8 cellular contexts compared by ENCODE assay signal in the genomic region with DNA sequence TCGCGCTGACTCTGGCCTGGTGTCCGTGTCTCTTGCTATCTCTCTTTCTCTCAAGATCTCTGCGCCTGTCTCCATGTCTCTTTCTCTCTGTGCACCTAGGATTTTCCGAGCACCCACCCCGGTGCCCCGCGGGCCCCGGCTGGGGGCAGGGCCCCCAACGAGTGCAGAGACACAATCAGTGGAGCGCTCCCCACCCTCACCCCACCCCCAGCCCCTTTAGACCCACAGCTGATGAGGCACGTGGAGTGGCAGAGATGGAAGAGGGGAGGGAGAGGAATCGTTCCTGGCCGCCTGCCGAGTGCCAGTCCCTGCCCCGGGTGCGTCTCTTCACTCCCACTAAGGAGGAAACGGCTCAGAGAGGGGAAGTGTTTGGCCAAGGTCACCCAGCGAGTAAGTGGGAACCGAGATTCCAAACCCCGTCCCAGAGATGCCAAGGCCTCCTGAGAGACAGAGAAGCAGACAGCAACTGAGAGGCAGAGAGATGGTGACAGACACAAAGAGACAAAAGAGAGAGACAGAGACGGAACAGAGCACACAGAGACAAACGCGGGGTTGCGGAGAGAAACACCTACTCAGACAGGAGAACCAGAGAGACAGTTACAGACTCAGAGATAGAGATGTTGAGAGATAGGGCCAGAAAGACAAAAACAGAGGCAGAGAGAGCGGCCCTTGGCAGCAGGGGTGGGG. TPM values are rescaled to one million over a fixed set of nuclear protein-coding genes. Genes with fewer than 3 reads are reported as not detected.
DNase-seq lines count a peak whose midpoint lies in the region; ATAC-seq, FAIRE-seq and TF ChIP-seq lines count a peak whose summit lies in the region.

No MANE protein-coding gene starts in this region.

- FAIRE-seq in HTR-8/SVneo (lab: Jason Lieb, UNC) (no peak), bronchial epithelial cell (lab: Jason Lieb, UNC) (no peak)

- no peaks in the 10 kb centered on the region for H3K27me3 ChIP-seq in bronchial epithelial cell (ENCODE audit: control insufficient read depth, insufficient read depth, low read length)

- peaks cover 13% of the 10 kb centered on the region for H3K36me3 ChIP-seq in bronchial epithelial cell (ENCODE audit: control insufficient read depth, insufficient read depth, low read length)

- DNase-seq in SIG-M5 treated with dmso at 0.1 percent for 504 hours (lab: John Stamatoyannopoulos, UW; ENCODE audit: unreplicated experiment) (peak; percentile 72), SIG-M5 (lab: John Stamatoyannopoulos, UW) (no peak), HTR-8/SVneo (ENCODE audit: insufficient read length, low spot score) (peak; percentile 39), bronchial epithelial cell (ENCODE audit: low read depth) (peak; percentile 52), kidney glomerular epithelial cell (lab: John Stamatoyannopoulos, UW) (peak; percentile 44)
- DNase-seq in stimulated activated CD4-positive, alpha-beta T cell treated with anti-CD3 and anti-CD28 coated beads, Interleukin-2, amount 100 ng/mL, for 24 hours, result peak; percentile 42 to 43

- TF ChIP-seq CTCF in bronchial epithelial cell (IDR thresholded peaks at IDR 0.05; ENCODE audit: insufficient read depth, low read length, severe bottlenecking), result no peak

- ATAC-seq in SK-N-SH treated with all-trans-retinoic acid at 6 μM for 48 hours (peak; percentile 51), GM19463 (IDR thresholded peaks at IDR 0.05; ENCODE audit: unreplicated experiment) (no peak)

- H3K4me3 ChIP-seq in bronchial epithelial cell (ENCODE audit: low read depth, low read length), result peak overlapping the region; percentile 66

TF ChIP-seq in SK-N-SH treated with all-trans-retinoic acid at 6 μM for 48 hours, 23 proteins besides CTCF, POLR2A, EP300 and RAD21:
- no peak for TF ChIP-seq TOX (CRISPR knock-in tag; IDR thresholded peaks at IDR 0.05; ENCODE audit: borderline replicate concordance)
- TF ChIP-seq ZNF70 (CRISPR knock-in tag; IDR thresholded peaks at IDR 0.05), result no peak
- TF ChIP-seq TCF4 (CRISPR knock-in tag; IDR thresholded peaks at IDR 0.05; ENCODE audit: borderline replicate concordance), result no peak
- TF ChIP-seq ZNF565 (CRISPR knock-in tag; conservative IDR thresholded peaks at IDR 0.05; ENCODE audit: low read depth), result no peak
- TF ChIP-seq, protein P1, sequence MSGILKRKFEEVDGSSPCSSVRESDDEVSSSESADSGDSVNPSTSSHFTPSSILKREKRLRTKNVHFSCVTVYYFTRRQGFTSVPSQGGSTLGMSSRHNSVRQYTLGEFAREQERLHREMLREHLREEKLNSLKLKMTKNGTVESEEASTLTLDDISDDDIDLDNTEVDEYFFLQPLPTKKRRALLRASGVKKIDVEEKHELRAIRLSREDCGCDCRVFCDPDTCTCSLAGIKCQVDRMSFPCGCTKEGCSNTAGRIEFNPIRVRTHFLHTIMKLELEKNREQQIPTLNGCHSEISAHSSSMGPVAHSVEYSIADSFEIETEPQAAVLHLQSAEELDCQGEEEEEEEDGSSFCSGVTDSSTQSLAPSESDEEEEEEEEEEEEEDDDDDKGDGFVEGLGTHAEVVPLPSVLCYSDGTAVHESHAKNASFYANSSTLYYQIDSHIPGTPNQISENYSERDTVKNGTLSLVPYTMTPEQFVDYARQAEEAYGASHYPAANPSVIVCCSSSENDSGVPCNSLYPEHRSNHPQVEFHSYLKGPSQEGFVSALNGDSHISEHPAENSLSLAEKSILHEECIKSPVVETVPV (CRISPR knock-in tag; IDR thresholded peaks at IDR 0.05), result no peak
- no peak for TF ChIP-seq ARNTL (CRISPR knock-in tag; IDR thresholded peaks at IDR 0.05; ENCODE audit: borderline replicate concordance, low read depth)
- no peak for TF ChIP-seq ISL1 (CRISPR knock-in tag; IDR thresholded peaks at IDR 0.05)
- TF ChIP-seq PPARA (CRISPR knock-in tag; IDR thresholded peaks at IDR 0.05; ENCODE audit: borderline replicate concordance), result no peak

RNA-seq across cellular contexts. Expression of a gene that starts 0.6 kb away (rescaled TPM):
- total RNA-seq in bronchial epithelial cell, result 2.1 and 4.7 TPM in 2 replicates

RNA-seq across cellular contexts. Expression of a gene that starts 29.8 kb away (rescaled TPM):
- total RNA-seq in bronchial epithelial cell, result 65.0 and 73.7 TPM in 2 replicates

RNA-seq across cellular contexts. Expression of a gene that starts 48.9 kb away (rescaled TPM):
- total RNA-seq in bronchial epithelial cell, result not detected in 2 replicates
